Comparison of ENCODE assay signal across 22 cellular contexts in the genomic region with DNA sequence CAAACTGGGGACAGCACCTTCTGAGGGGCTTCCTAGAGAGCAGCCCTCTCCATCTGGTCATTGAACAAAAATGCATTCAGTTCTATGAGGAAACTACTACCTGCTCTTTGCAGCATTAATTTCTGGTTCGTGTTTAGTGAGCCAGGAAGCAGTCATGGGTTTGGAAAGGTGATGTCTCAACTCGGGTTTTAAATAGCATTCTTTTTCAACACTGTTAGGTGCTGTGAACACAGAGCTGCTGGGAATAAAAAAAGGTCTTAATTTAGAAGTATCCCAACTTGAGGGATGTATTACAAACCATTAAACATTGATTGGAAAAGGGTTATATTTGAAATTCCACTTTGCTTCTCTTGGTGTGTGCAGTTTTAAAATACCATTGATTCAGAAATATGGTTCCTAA. TPM values are rescaled to one million over a fixed set of nuclear protein-coding genes. Genes with fewer than 3 reads are reported as not detected.
DNase-seq lines count a peak whose midpoint lies in the region; ATAC-seq and TF ChIP-seq lines count a peak whose summit lies in the region.
"Had no signal": no experiment of that assay in that cellular context is flagged by ENCODE, and none has a peak within 500 bp of the region (broad histone marks: within the 10 kb centered on the region; RNA-seq: fewer than 3 reads in every experiment).

No MANE protein-coding gene starts in this region.

- no peaks in the 10 kb centered on the region for H3K79me1 ChIP-seq in mesendoderm (ENCODE audit: low read length)

- no peak overlapping the region for H3K56ac ChIP-seq in mesendoderm (ENCODE audit: low read length)

- no peak overlapping the region for H3K27ac ChIP-seq in mesendoderm (ENCODE audit: low read depth, low read length)
- H3K27ac ChIP-seq: 22Rv1; BLaER1 treated with 17β-estradiol and CSF1 and Interleukin-3, amounts not matched to agents 10 nM and 100 nM; GM23248 had no signal

- H4K8ac ChIP-seq in mesendoderm (ENCODE audit: low read depth, low read length) = no peak overlapping the region

- H3K4me2 ChIP-seq in Loucy (ENCODE audit: low read depth, low read length, poor library complexity, severe bottlenecking) (peak overlapping the region; percentile 65), mesendoderm (ENCODE audit: low read length) (no peak overlapping the region)
- H3K4me2 ChIP-seq: BLaER1 treated with 17β-estradiol and CSF1 and Interleukin-3, amounts not matched to agents 10 nM and 100 nM had no signal

- no peak overlapping the region for H2BK120ac ChIP-seq in mesendoderm (ENCODE audit: low read depth, low read length)

- no peaks in the 10 kb centered on the region for H4K20me1 ChIP-seq in Loucy (ENCODE audit: insufficient read depth, low read length, poor library complexity, severe bottlenecking)
- H4K20me1 ChIP-seq: BLaER1 treated with 17β-estradiol and CSF1 and Interleukin-3, amounts not matched to agents 10 nM and 100 nM had no signal

- H3K27me3 ChIP-seq in Loucy (ENCODE audit: insufficient read depth, low read length, poor library complexity, severe bottlenecking) (no peaks in the 10 kb centered on the region), mesendoderm (ENCODE audit: insufficient read depth, low read length, poor library complexity) (no peaks in the 10 kb centered on the region)
- H3K27me3 ChIP-seq: BE2C; BLaER1 treated with 17β-estradiol and CSF1 and Interleukin-3, amounts not matched to agents 10 nM and 100 nM had no signal

- H2BK5ac ChIP-seq in mesendoderm (ENCODE audit: low read length) = no peak overlapping the region

- intact Hi-C loops in Right ventricle myocardium superior (cut with DNase I) = no loop called here
- intact Hi-C loops in cardiac septum (cut with DNase I) = no loop called here

- H3K4me1 ChIP-seq in Loucy (ENCODE audit: insufficient read depth, low read length, poor library complexity, severe bottlenecking) (peaks cover 37% of the 10 kb centered on the region), mesendoderm (ENCODE audit: control insufficient read depth, low read depth, low read length) (no peaks in the 10 kb centered on the region)
- H3K4me1 ChIP-seq: BE2C had no signal

- no peaks in the 10 kb centered on the region for H3F3A ChIP-seq in Loucy (ENCODE audit: low read depth)

- H3K4me3 ChIP-seq in Loucy (ENCODE audit: low read length, poor library complexity, severe bottlenecking) = peak overlapping the region; percentile 19
- H3K4me3 ChIP-seq in mesendoderm (ENCODE audit: low read length) = no peak overlapping the region
- H3K4me3 ChIP-seq: BLaER1 treated with 17β-estradiol and CSF1 and Interleukin-3, amounts not matched to agents 10 nM and 100 nM; GM12878; GM23248 had no signal

- no peak overlapping the region for H3K18ac ChIP-seq in mesendoderm (ENCODE audit: low read length)

- no peak for TF ChIP-seq CTCF in Loucy (conservative IDR thresholded peaks at IDR 0.05; ENCODE audit: low read length)

- no peaks in the 10 kb centered on the region for H3K9me2 ChIP-seq in Loucy (replicated peaks; ENCODE audit: low read depth, low read length)

- no peak overlapping the region for H2AK5ac ChIP-seq in mesendoderm (ENCODE audit: low read length)

- no peak overlapping the region for H3K4ac ChIP-seq in mesendoderm (ENCODE audit: low read depth, low read length)

- H3K9ac ChIP-seq in Loucy (ENCODE audit: low read depth, low read length, poor library complexity, severe bottlenecking) (peak overlapping the region; percentile 33), mesendoderm (ENCODE audit: low read length) (no peak overlapping the region)
- H3K9ac ChIP-seq: BLaER1 treated with 17β-estradiol and CSF1 and Interleukin-3, amounts not matched to agents 10 nM and 100 nM; GM23248 had no signal

- no CpG with 5 or more reads among the region's 2 CpGs for WGBS in mesendoderm (ENCODE audit: extremely low coverage, insufficient coverage, low lambda C conversion rate)

- no peak overlapping the region for H3K23ac ChIP-seq in mesendoderm (ENCODE audit: low read length)

- peak overlapping the region; percentile 38 for H2AFZ ChIP-seq in Loucy (ENCODE audit: low read length)
- H2AFZ ChIP-seq: GM23248 had no signal

- DNase-seq in NCI-H146 (lab: John Stamatoyannopoulos, UW) (peak; percentile 18), NCI-H146 treated with DMSO at 0.1 percent for 48 hours (lab: John Stamatoyannopoulos, UW; ENCODE audit: unreplicated experiment) (no peak), Right ventricle myocardium superior (no peak), cardiac septum (ENCODE audit: low spot score) (no peak), mesendoderm (no peak)
- DNase-seq: AML-193; BE2C; CD4-positive, alpha-beta T cell; CD8-positive, alpha-beta memory T cell; DMS 273 treated with DMSO at 0.1 percent for 48 hours; DMS79; EL; GDM1; GM23248; H9 had no signal

- H4K5ac ChIP-seq in mesendoderm (ENCODE audit: low read length) = no peak overlapping the region

- ATAC-seq in Right ventricle myocardium superior (ENCODE audit: poor library complexity) = peak; percentile 89
- ATAC-seq: GM12878, HCT116 had no signal

- H3K79me2 ChIP-seq in Loucy (ENCODE audit: insufficient read depth, low read length) (no peaks in the 10 kb centered on the region), mesendoderm (ENCODE audit: control insufficient read depth, insufficient read depth, low read length) (no peaks in the 10 kb centered on the region)

- H2BK15ac ChIP-seq in mesendoderm (replicated peaks; ENCODE audit: low read depth) = no peak overlapping the region

- H3K9me3 ChIP-seq in Loucy (ENCODE audit: insufficient read depth, low read depth, low read length) = no peaks in the 10 kb centered on the region
- H3K9me3 ChIP-seq: BE2C; BLaER1 treated with 17β-estradiol and CSF1 and Interleukin-3, amounts not matched to agents 10 nM and 100 nM had no signal

- no peaks in the 10 kb centered on the region for H3K36me3 ChIP-seq in Loucy (ENCODE audit: insufficient read depth, low read length)
- H3K36me3 ChIP-seq in mesendoderm (ENCODE audit: control insufficient read depth, insufficient read depth, low read length) = no peaks in the 10 kb centered on the region
- H3K36me3 ChIP-seq: BE2C; BLaER1 treated with 17β-estradiol and CSF1 and Interleukin-3, amounts not matched to agents 10 nM and 100 nM had no signal

RNA-seq across cellular contexts. Expression of a gene that starts 9.3 kb away (rescaled TPM):
- total RNA-seq in Right ventricle myocardium superior (0.78 TPM), cardiac septum (not detected)
- 0.41 TPM for polyA plus RNA-seq in mesendoderm (2013, experiment 1 of 2)
- polyA plus RNA-seq in mesendoderm (2013, experiment 2 of 2) = 0.35 TPM
- total RNA-seq: CD4-positive, alpha-beta T cell; CD8-positive, alpha-beta memory T cell; GM12878; GM23248; H4 had no signal
- polyA plus RNA-seq: CD14-positive monocyte; CD8-positive, alpha-beta memory T cell; GM23248 had no signal

RNA-seq across cellular contexts. Expression of a gene that starts 47.9 kb away (rescaled TPM):
- total RNA-seq in Right ventricle myocardium superior (not detected), cardiac septum (not detected)
- 0.07 TPM for polyA plus RNA-seq in mesendoderm (2013, experiment 1 of 2)
- 0.06 TPM for polyA plus RNA-seq in mesendoderm (2013, experiment 2 of 2)
- total RNA-seq: CD4-positive, alpha-beta T cell; CD8-positive, alpha-beta memory T cell; GM12878; GM23248; H4 had no signal
- polyA plus RNA-seq: CD14-positive monocyte; CD8-positive, alpha-beta memory T cell; GM12878; GM23248 had no signal
